Comparison of ENCODE assay signal across 1 cellular context in genomic region chr1:178939328-178939727, GRCh38.
TF ChIP-seq lines count a peak whose summit lies in the region.

No MANE protein-coding gene starts in this region.

TF ChIP-seq in H1, 55 proteins besides CTCF, POLR2A, EP300 and RAD21 (continued from another document):
- TF ChIP-seq CTBP2 (IDR thresholded peaks at IDR 0.05; ENCODE audit: borderline replicate concordance, insufficient read depth, insufficient read length, low read length) = no peak
- TF ChIP-seq BCL11A (IDR thresholded peaks at IDR 0.05; ENCODE audit: low read depth in 2 of 2, low read length in 2 of 2) = no peak
- TF ChIP-seq TAF7 (optimal IDR thresholded peaks at IDR 0.05; ENCODE audit: borderline replicate concordance, low read depth, low read length) = no peak
